In genomic region chr2:113156278-113157107, GRCh38 we compare ENCODE assay signal across 2 cellular contexts.
TF ChIP-seq lines count a peak whose summit lies in the region.

No MANE protein-coding gene starts in this region.

TF ChIP-seq in IMR-90, 13 proteins besides CTCF, POLR2A, EP300 and RAD21:
- TF ChIP-seq CEBPB (IDR thresholded peaks at IDR 0.05; ENCODE audit: low read depth, low read length) (no peak), NFE2L2 (IDR thresholded peaks at IDR 0.05; ENCODE audit: low read depth, low read length) (no peak), RCOR1 (IDR thresholded peaks at IDR 0.05; ENCODE audit: insufficient replicate concordance, low read length) (no peak), MAFK (IDR thresholded peaks at IDR 0.05; ENCODE audit: low read depth, low read length) (no peak), MXI1 (IDR thresholded peaks at IDR 0.05; ENCODE audit: borderline replicate concordance, low read depth, low read length) (no peak), RFX5 (IDR thresholded peaks at IDR 0.05; ENCODE audit: low read depth, low read length) (no peak), BHLHE40 (IDR thresholded peaks at IDR 0.05; ENCODE audit: low read depth, low read length) (no peak), MAZ (IDR thresholded peaks at IDR 0.05; ENCODE audit: borderline replicate concordance, low read depth, low read length) (no peak), ELK1 (IDR thresholded peaks at IDR 0.05; ENCODE audit: borderline replicate concordance, low read depth, low read length) (no peak), SMC3 (IDR thresholded peaks at IDR 0.05; ENCODE audit: low read depth, low read length) (no peak), CHD1 (IDR thresholded peaks at IDR 0.05; ENCODE audit: low read depth, low read length) (no peak), FOS (IDR thresholded peaks at IDR 0.05; ENCODE audit: low read depth, low read length) (no peak)
- TF ChIP-seq, protein P1, sequence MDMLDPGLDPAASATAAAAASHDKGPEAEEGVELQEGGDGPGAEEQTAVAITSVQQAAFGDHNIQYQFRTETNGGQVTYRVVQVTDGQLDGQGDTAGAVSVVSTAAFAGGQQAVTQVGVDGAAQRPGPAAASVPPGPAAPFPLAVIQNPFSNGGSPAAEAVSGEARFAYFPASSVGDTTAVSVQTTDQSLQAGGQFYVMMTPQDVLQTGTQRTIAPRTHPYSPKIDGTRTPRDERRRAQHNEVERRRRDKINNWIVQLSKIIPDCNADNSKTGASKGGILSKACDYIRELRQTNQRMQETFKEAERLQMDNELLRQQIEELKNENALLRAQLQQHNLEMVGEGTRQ (IDR thresholded peaks at IDR 0.05; ENCODE audit: low read depth, low read length): no peak
TF ChIP-seq in IMR-90: peak in this region for 0.

TF ChIP-seq in K562, 482 proteins besides CTCF, POLR2A, EP300 and RAD21:
- TF ChIP-seq NFYB (IDR thresholded peaks at IDR 0.05; ENCODE audit: extremely low read depth, insufficient read length) (peak; percentile 64), JUND (IDR thresholded peaks at IDR 0.05; ENCODE audit: borderline replicate concordance, low read depth, low read length) (no peak), JUND (tag; IDR thresholded peaks at IDR 0.05; ENCODE audit: borderline replicate concordance, low read depth, low read length) (no peak), RBM25 (IDR thresholded peaks at IDR 0.05; ENCODE audit: low read depth, low read length, severe bottlenecking) (peak; percentile 49), GATAD2A (IDR thresholded peaks at IDR 0.05) (no peak)
- TF ChIP-seq, protein P2, sequence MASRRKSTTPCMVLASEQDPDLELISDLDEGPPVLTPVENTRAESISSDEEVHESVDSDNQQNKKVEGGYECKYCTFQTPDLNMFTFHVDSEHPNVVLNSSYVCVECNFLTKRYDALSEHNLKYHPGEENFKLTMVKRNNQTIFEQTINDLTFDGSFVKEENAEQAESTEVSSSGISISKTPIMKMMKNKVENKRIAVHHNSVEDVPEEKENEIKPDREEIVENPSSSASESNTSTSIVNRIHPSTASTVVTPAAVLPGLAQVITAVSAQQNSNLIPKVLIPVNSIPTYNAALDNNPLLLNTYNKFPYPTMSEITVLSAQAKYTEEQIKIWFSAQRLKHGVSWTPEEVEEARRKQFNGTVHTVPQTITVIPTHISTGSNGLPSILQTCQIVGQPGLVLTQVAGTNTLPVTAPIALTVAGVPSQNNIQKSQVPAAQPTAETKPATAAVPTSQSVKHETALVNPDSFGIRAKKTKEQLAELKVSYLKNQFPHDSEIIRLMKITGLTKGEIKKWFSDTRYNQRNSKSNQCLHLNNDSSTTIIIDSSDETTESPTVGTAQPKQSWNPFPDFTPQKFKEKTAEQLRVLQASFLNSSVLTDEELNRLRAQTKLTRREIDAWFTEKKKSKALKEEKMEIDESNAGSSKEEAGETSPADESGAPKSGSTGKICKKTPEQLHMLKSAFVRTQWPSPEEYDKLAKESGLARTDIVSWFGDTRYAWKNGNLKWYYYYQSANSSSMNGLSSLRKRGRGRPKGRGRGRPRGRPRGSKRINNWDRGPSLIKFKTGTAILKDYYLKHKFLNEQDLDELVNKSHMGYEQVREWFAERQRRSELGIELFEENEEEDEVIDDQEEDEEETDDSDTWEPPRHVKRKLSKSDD (conservative IDR thresholded peaks at IDR 0.05; ENCODE audit: low read length): no peak
